In genomic region chr6:119308994-119309657, GRCh38 we compare ENCODE assay signal across 14 cellular contexts. TPM values are rescaled to one million over a fixed set of nuclear protein-coding genes. Genes with fewer than 3 reads are reported as not detected.
A peak's percentile ranks its signal among the peaks of the same experiment; 100 is the strongest.
DNase-seq lines count a peak whose midpoint lies in the region; ATAC-seq and TF ChIP-seq lines count a peak whose summit lies in the region.
"Had no signal": no experiment of that assay in that cellular context is flagged by ENCODE, and none has a peak within 500 bp of the region (broad histone marks: within the 10 kb centered on the region; RNA-seq: fewer than 3 reads in every experiment).

No MANE protein-coding gene starts in this region.

- peak overlapping the region in 2 of 3 experiments; percentile 9 to 34 for H3K4me3 Mint-ChIP-seq in nephron

- H3K27ac Mint-ChIP-seq in nephron: peak overlapping the region; percentile 84 to 90 (median 85)

- no peaks in the 10 kb centered on the region for H3K36me3 Mint-ChIP-seq in nephron (ENCODE audit: low read depth)

- ATAC-seq in GM18511 (IDR thresholded peaks at IDR 0.05; ENCODE audit: unreplicated experiment) (peak; percentile 29), HG03175 (IDR thresholded peaks at IDR 0.05; ENCODE audit: unreplicated experiment) (peak; percentile 31), esophagus mucosa (no peak)
- ATAC-seq: psoas muscle had no signal

- peaks cover 3% of the 10 kb centered on the region for H3K27me3 Mint-ChIP-seq in nephron (ENCODE audit: low read depth)

- no peak overlapping the region for H3K4me3 ChIP-seq in adipocyte (ENCODE audit: low read length)
- H3K4me3 ChIP-seq: psoas muscle, SJCRH30, thoracic aorta had no signal

- no peaks in the 10 kb centered on the region for H3K9me3 Mint-ChIP-seq in nephron

- no peak overlapping the region for H3K9ac ChIP-seq in adipocyte (ENCODE audit: low read length)

- H3K36me3 ChIP-seq in adipocyte (ENCODE audit: control insufficient read depth, insufficient read depth, low read length, severe bottlenecking): peaks cover 23% of the 10 kb centered on the region
- H3K36me3 ChIP-seq: SJCRH30, thoracic aorta had no signal

- TF ChIP-seq CTCF in nephron (IDR thresholded peaks at IDR 0.05; ENCODE audit: unreplicated experiment in 3 of 3): no peak

- H3K9me3 ChIP-seq in adipocyte (ENCODE audit: control insufficient read depth, low read length): no peaks in the 10 kb centered on the region
- H3K9me3 ChIP-seq: psoas muscle, SJCRH30, thoracic aorta had no signal

- H3K27me3 ChIP-seq in adipocyte (replicated peaks; ENCODE audit: control insufficient read depth, insufficient read depth, low read length): no peaks in the 10 kb centered on the region
- H3K27me3 ChIP-seq: SJCRH30 had no signal

- H3K4me1 Mint-ChIP-seq in nephron: peaks cover 10% of the 10 kb centered on the region

- H3K4me1 ChIP-seq in adipocyte (ENCODE audit: control insufficient read depth, insufficient read depth, low read length): peaks cover 28% of the 10 kb centered on the region
- H3K4me1 ChIP-seq: psoas muscle, SJCRH30 had no signal

- peak; percentile 46 for DNase-seq in adipocyte (ENCODE audit: low read depth)
- no peak for DNase-seq in iPS-NIHi11 (ENCODE audit: low spot score)
- DNase-seq in HPDE6-E6E7 (ENCODE audit: extremely low spot score): no peak
- DNase-seq in NCI-H2196 treated with DMSO at 0.1 percent for 48 hours (lab: John Stamatoyannopoulos, UW; ENCODE audit: unreplicated experiment): no peak
- DNase-seq: activated CD4-positive, CD25-positive, alpha-beta regulatory T cell treated with anti-CD3 and anti-CD28 coated beads, Interleukin-2, amount 50 U/mL, for 72 hours; KBM-7; NCI-H345; psoas muscle; SJCRH30 had no signal

RNA-seq across cellular contexts. Expression of gene MAN1A1, which starts 40.4 kb away (rescaled TPM):
- total RNA-seq in esophagus mucosa: 4.9 TPM
